Comparison of ENCODE assay signal across 8 cellular contexts in genomic region chr15:43514241-43515057, GRCh38. TPM values are rescaled to one million over a fixed set of nuclear protein-coding genes. Genes with fewer than 3 reads are reported as not detected.
DNase-seq lines count a peak whose midpoint lies in the region; ATAC-seq and TF ChIP-seq lines count a peak whose summit lies in the region.

No MANE protein-coding gene starts in this region.

- H3K27ac ChIP-seq in Panc1 (ENCODE audit: low read length), result no peak overlapping the region

- H3K27me3 ChIP-seq in Panc1 (ENCODE audit: control insufficient read depth, insufficient read depth, low read length), result no peaks in the 10 kb centered on the region; the same call in 1 of the 2 replicates

- peaks cover 11% of the 10 kb centered on the region; the same call in 1 of the 2 replicates for H3K4me1 ChIP-seq in Panc1 (ENCODE audit: control insufficient read depth, insufficient read depth, low read length)

- TF ChIP-seq CTCF in AG09309 (IDR thresholded peaks at IDR 0.05; ENCODE audit: control insufficient read depth, insufficient read depth, low read depth, low read length, missing control alignments) (peak; percentile 61), GM12875 (IDR thresholded peaks at IDR 0.05; ENCODE audit: borderline replicate concordance, insufficient read depth, low read depth, low read length) (peak; percentile 67; the same call in 1 of the 2 replicates), Panc1 (IDR thresholded peaks at IDR 0.05) (peak; percentile 86), nephron progenitor cell (IDR thresholded peaks at IDR 0.05) (peak; percentile 63)

- H3K9me3 Mint-ChIP-seq in effector memory CD8-positive, alpha-beta T cell, result no peaks in the 10 kb centered on the region
- no peaks in the 10 kb centered on the region for H3K9me3 Mint-ChIP-seq in nephron progenitor cell

- ATAC-seq in Panc1, result no peak
- ATAC-seq in effector memory CD8-positive, alpha-beta T cell (replicated peaks), result no peak
- no peak for ATAC-seq in GM19397 (IDR thresholded peaks at IDR 0.05; ENCODE audit: unreplicated experiment)

- in situ Hi-C loops in Panc1 (cut with HindIII; ENCODE audit: low pct_unique_long_range_greater_than_20kb, low sequenced_read_pairs), result no loop called here

- H3K9me3 ChIP-seq in Panc1 (ENCODE audit: control insufficient read depth, insufficient read depth, low read depth, low read length), result no peaks in the 10 kb centered on the region

- peaks cover 40 to 41% of the 10 kb centered on the region in 2 donors for H3K27me3 Mint-ChIP-seq in effector memory CD8-positive, alpha-beta T cell
- H3K27me3 Mint-ChIP-seq in nephron progenitor cell (ENCODE audit: low read depth, poor library complexity), result peaks cover 23% of the 10 kb centered on the region

- POLR2A ChIA-PET in Panc1 (lab: Charles Lee), result interaction anchor here (1.2 kb wide), 1 partner anchor 29 kb away, joined by 7 read pairs; no protein-coding TSS in a partner anchor

- DNase-seq in AG09309 (ENCODE audit: low read depth) (no peak), Panc1 (ENCODE audit: low read depth, low spot score) (no peak), nephron progenitor cell (peak; percentile 35), DMS114 treated with DMSO at 0.1 percent for 48 hours (lab: John Stamatoyannopoulos, UW; ENCODE audit: unreplicated experiment) (no peak), NCI-H226 (no peak)
- DNase-seq in effector memory CD8-positive, alpha-beta T cell, result peak in 2 of 3 experiments; percentile 11 to 13

- H3K4me3 ChIP-seq in AG09309 (ENCODE audit: control insufficient read depth, low read depth, low read length) (no peak overlapping the region), GM12875 (ENCODE audit: low read depth, low read length) (no peak overlapping the region), Panc1 (ENCODE audit: low read depth in 2 of 2, low read length in 2 of 2) (no peak overlapping the region)

- no peaks in the 10 kb centered on the region for H3K36me3 ChIP-seq in Panc1 (ENCODE audit: control insufficient read depth, insufficient read depth, low read length)

- BruUV-seq in Panc1 (replicated peaks; lab: Mats Ljungman, UMichigan), result no TSS peak

- H3K27ac Mint-ChIP-seq in effector memory CD8-positive, alpha-beta T cell, result no peak overlapping the region
- H3K27ac Mint-ChIP-seq in nephron progenitor cell, result no peak overlapping the region

- peaks cover 15 to 22% of the 10 kb centered on the region in 2 donors for H3K4me1 Mint-ChIP-seq in effector memory CD8-positive, alpha-beta T cell (ENCODE audit: low read depth in 2 of 2)
- peaks cover 85% of the 10 kb centered on the region for H3K4me1 Mint-ChIP-seq in nephron progenitor cell

- H3K36me3 Mint-ChIP-seq in effector memory CD8-positive, alpha-beta T cell (ENCODE audit: insufficient read depth), result peaks cover 16% of the 10 kb centered on the region
- H3K36me3 Mint-ChIP-seq in nephron progenitor cell (ENCODE audit: low read depth), result no peaks in the 10 kb centered on the region

- intact Hi-C loops in Panc1 (cut with micrococcal nuclease; ENCODE audit: unreplicated experiment), result no loop called here

- no peak overlapping the region for H3K4me3 Mint-ChIP-seq in effector memory CD8-positive, alpha-beta T cell
- H3K4me3 Mint-ChIP-seq in nephron progenitor cell, result no peak overlapping the region

- CTCF ChIA-PET in Panc1 (lab: Charles Lee), result interaction anchor here (0.5 to 1.2 kb wide), 7 partner anchors 12 to 319 kb away, joined by 3 to 4 read pairs (median 3); no protein-coding TSS in a partner anchor

RNA-seq across cellular contexts. Expression of gene MAP1A, which starts 3.0 kb away (rescaled TPM):
- 1.6 TPM for total RNA-seq in Panc1 (2021; ENCODE audit: unreplicated experiment)
- 0.92 TPM for polyA plus RNA-seq in Panc1 (2012; ENCODE audit: insufficient read length)

RNA-seq across cellular contexts. Expression of gene TP53BP1, which starts 21.5 kb away (rescaled TPM):
- 80.3 TPM for total RNA-seq in Panc1 (2021; ENCODE audit: unreplicated experiment)
- 65.9 TPM for polyA plus RNA-seq in Panc1 (2012; ENCODE audit: insufficient read length)

Comparison
In these comparisons a context has a peak if more than half of its experiments do, and no peak if none do; other contexts are left out.
1. DNase-seq: peak in effector memory CD8-positive, alpha-beta T cell (2 of 3) and nephron progenitor cell (single experiment); none in AG09309 (single experiment), Panc1 (single experiment), DMS114 treated with DMSO at 0.1 percent for 48 hours (single experiment) and NCI-H226 (single experiment).
2. Peak in every context shown above with its lines, with median percentiles within 50 percentile points of each other: CTCF ChIP-seq.